In the genomic region with DNA sequence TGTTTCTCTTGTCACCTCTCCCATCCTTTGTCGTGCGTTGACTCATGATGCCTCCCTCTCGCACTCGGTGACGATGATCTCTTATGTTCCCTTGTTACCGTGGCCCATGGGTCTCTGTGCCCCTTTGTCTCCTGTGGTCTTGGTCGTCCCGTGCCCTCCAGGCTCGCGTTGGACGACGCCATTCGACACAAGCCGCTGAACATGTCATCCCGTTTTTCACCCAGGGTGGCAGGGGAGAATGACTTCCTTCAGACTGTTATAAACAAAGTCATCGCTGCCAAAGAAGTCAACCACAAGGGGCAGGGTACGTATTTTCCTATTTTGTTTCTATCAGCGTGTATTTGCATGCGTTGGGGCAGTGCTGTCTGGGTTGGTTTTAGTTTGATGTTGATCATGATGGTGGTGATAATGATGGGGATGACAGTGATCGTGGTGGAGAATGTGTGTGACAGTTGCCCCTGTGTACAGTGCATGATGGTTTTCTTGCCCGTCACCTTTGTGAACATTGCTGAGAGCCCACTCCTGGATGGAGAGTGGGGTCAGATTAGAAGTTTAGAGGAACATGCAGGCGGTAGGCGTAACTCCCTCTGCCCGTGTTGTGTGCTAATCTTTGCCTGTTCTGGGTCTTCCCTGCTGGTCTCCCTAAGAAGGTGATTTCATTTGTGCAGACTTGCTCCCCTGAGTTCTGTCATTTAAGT, we compare ENCODE assay signal across 18 cellular contexts.
A peak's percentile ranks its signal among the peaks of the same experiment; 100 is the strongest.
DNase-seq lines count a peak whose midpoint lies in the region; ATAC-seq and TF ChIP-seq lines count a peak whose summit lies in the region.
"Had no signal": no experiment of that assay in that cellular context is flagged by ENCODE, and none has a peak within 500 bp of the region (broad histone marks: within the 10 kb centered on the region; RNA-seq: fewer than 3 reads in every experiment).

No MANE protein-coding gene starts in this region.

- DNase-seq in PC-3 (no peak), chondrocyte (ENCODE audit: low spot score) (no peak), kidney tubule cell (ENCODE audit: low spot score) (peak; percentile 4), thyroid gland (no peak), GM19240 (ENCODE audit: insufficient read length, low spot score) (no peak), T-cell (no peak)
- DNase-seq: activated B cell treated with CpG ODN at 0.5 μM for 24 hours; activated CD8-positive, alpha-beta T cell treated with anti-CD3 and anti-CD28 coated beads for 36 hours; activated naive CD4-positive, alpha-beta T cell treated with Interleukin-2 at 50 U/mL for 16 hours; activated T-cell treated with anti-CD3 and anti-CD28 coated beads, Interleukin-2, amount 50 U/mL, for 1 hour; Caco-2; NCI-H1417; NCI-H2107; NCI-H526 treated with DMSO at 0.1 percent for 48 hours; stimulated activated CD4-positive, alpha-beta T cell treated with anti-CD3 and anti-CD28 coated beads, Interleukin-12 subunit alpha, Interleukin-12 subunit beta, amount 100 ng/mL, for 4 hours had no signal

- H3K9me3 ChIP-seq in PC-3 (ENCODE audit: low read length) (no peaks in the 10 kb centered on the region), thyroid gland (no peaks in the 10 kb centered on the region)
- H3K9me3 ChIP-seq: Caco-2, SJSA1, testis had no signal

- no peaks in the 10 kb centered on the region for H3K79me2 ChIP-seq in PC-3 (ENCODE audit: low read length)

- H3K4me3 Mint-ChIP-seq in chondrocyte (ENCODE audit: unreplicated experiment) (no peak overlapping the region), T-cell (no peak overlapping the region)
- H3K4me3 Mint-ChIP-seq: activated B cell treated with CpG ODN at 0.5 μM for 24 hours; activated CD8-positive, alpha-beta T cell treated with anti-CD3 and anti-CD28 coated beads for 36 hours had no signal

- no TSS peak for BruUV-seq in PC-3 (replicated peaks; lab: Mats Ljungman, UMichigan)

- CTCF ChIA-PET in PC-3 (lab: Charles Lee) (no interaction called here), T-cell (lab: Charles Lee) (no interaction called here)

- H3K27ac ChIP-seq in PC-3 (ENCODE audit: low read length) (no peak overlapping the region), thyroid gland (peak overlapping the region; percentile 61 to 87 (median 69))
- H3K27ac ChIP-seq: SJSA1, testis had no signal

- no peak for TF ChIP-seq POLR2A in thyroid gland (IDR thresholded peaks at IDR 0.05)

- H3K27ac Mint-ChIP-seq in chondrocyte (ENCODE audit: unreplicated experiment): peak overlapping the region; percentile 22
- H3K27ac Mint-ChIP-seq in T-cell: no peak overlapping the region
- H3K27ac Mint-ChIP-seq: activated B cell treated with CpG ODN at 0.5 μM for 24 hours; activated CD8-positive, alpha-beta T cell treated with anti-CD3 and anti-CD28 coated beads for 36 hours had no signal

- H3K27me3 Mint-ChIP-seq in chondrocyte (ENCODE audit: low read depth) (no peaks in the 10 kb centered on the region), T-cell (peaks cover 0 to 9% of the 10 kb centered on the region in 2 donors)
- H3K27me3 Mint-ChIP-seq: activated B cell treated with CpG ODN at 0.5 μM for 24 hours had no signal

- H3K36me3 ChIP-seq in PC-3 (ENCODE audit: low read depth, low read length): no peaks in the 10 kb centered on the region
- H3K36me3 ChIP-seq in thyroid gland: no peaks in the 10 kb centered on the region

- TF ChIP-seq CTCF in PC-3 (conservative IDR thresholded peaks at IDR 0.05; ENCODE audit: low read depth, low read length) (no peak), chondrocyte (IDR thresholded peaks at IDR 0.05) (no peak), thyroid gland (IDR thresholded peaks at IDR 0.05) (no peak)

- H2AFZ ChIP-seq in PC-3 (ENCODE audit: low read length): no peak overlapping the region

- no peaks in the 10 kb centered on the region for H3K9me2 ChIP-seq in PC-3 (replicated peaks; ENCODE audit: low read length)

- intact Hi-C loops in PC-3 (cut with micrococcal nuclease) (loop anchor here (5.0 kb wide), 1 partner anchor 105 kb away; a partner anchor contains a TSS), thyroid gland (cut with DNase I) (no loop called here)

- POLR2A ChIA-PET in PC-3 (lab: Charles Lee; ENCODE audit: unreplicated experiment): no interaction called here
- POLR2A ChIA-PET in T-cell (lab: Charles Lee): no interaction called here

- H3K27me3 ChIP-seq in PC-3 (ENCODE audit: low read length): no peaks in the 10 kb centered on the region
- H3K27me3 ChIP-seq in thyroid gland: no peaks in the 10 kb centered on the region
- H3K27me3 ChIP-seq: SJSA1, testis had no signal

- H3K9me3 Mint-ChIP-seq in chondrocyte (ENCODE audit: low read depth) (no peaks in the 10 kb centered on the region), T-cell (no peaks in the 10 kb centered on the region)
- H3K9me3 Mint-ChIP-seq: activated CD8-positive, alpha-beta T cell treated with anti-CD3 and anti-CD28 coated beads for 36 hours had no signal

- ATAC-seq in PC-3 (no peak), GM21723 (IDR thresholded peaks at IDR 0.05; ENCODE audit: unreplicated experiment) (no peak), T-cell (replicated peaks in 1 of 4) (no peak)
- ATAC-seq: activated CD8-positive, alpha-beta T cell treated with anti-CD3 and anti-CD28 coated beads for 36 hours had no signal

- H3K4me2 ChIP-seq in PC-3 (ENCODE audit: low read length): peak overlapping the region; percentile 54; the same call in 1 of the 2 replicates

- H3K4me3 ChIP-seq in PC-3 (ENCODE audit: low read length) (no peak overlapping the region), thyroid gland (replicated peaks in 1 of 3) (no peak overlapping the region)
- H3K4me3 ChIP-seq: SJSA1, testis had no signal

- peaks cover 3% of the 10 kb centered on the region; the same call in 1 of the 2 replicates for H4K20me1 ChIP-seq in PC-3 (ENCODE audit: low read length)

- H3K9ac ChIP-seq in PC-3 (ENCODE audit: low read length): no peak overlapping the region

- H3F3A ChIP-seq in PC-3 (ENCODE audit: low read length, unreplicated experiment): no peaks in the 10 kb centered on the region

- WGBS in thyroid gland, 2 donors: 88 to 89% methylated on average over 24 of the region's 24 CpGs

- H3K4me1 Mint-ChIP-seq in chondrocyte (ENCODE audit: low read depth): peaks cover 15% of the 10 kb centered on the region
- H3K4me1 Mint-ChIP-seq in T-cell: peaks cover 0 to 10% (median 0%) of the 10 kb centered on the region in 3 donors
- H3K4me1 Mint-ChIP-seq: activated B cell treated with CpG ODN at 0.5 μM for 24 hours had no signal

- peaks cover 18% of the 10 kb centered on the region for H3K36me3 Mint-ChIP-seq in chondrocyte (ENCODE audit: low read depth)
- no peaks in the 10 kb centered on the region for H3K36me3 Mint-ChIP-seq in T-cell

- H3K4me1 ChIP-seq in PC-3 (ENCODE audit: insufficient read depth, low read length): peaks cover 26% of the 10 kb centered on the region
- peaks cover 15 to 20% of the 10 kb centered on the region in 2 donors for H3K4me1 ChIP-seq in thyroid gland
- H3K4me1 ChIP-seq: Caco-2, SJSA1 had no signal
